ENCODE assay signal across 8 cellular contexts in genomic region chr9:112925058-112925641, GRCh38. TPM values are rescaled to one million over a fixed set of nuclear protein-coding genes. Genes with fewer than 3 reads are reported as not detected.
A peak's percentile ranks its signal among the peaks of the same experiment; 100 is the strongest.
DNase-seq lines count a peak whose midpoint lies in the region; ATAC-seq, FAIRE-seq and TF ChIP-seq lines count a peak whose summit lies in the region.

No MANE protein-coding gene starts in this region.

- no peaks in the 10 kb centered on the region for H3K36me3 ChIP-seq in fibroblast of lung (ENCODE audit: control insufficient read depth, insufficient read depth, low read length)
- H3K36me3 ChIP-seq in right atrium auricular region, result no peaks in the 10 kb centered on the region

- H3K4me3 ChIP-seq in fibroblast of lung (replicated peaks in 1 of 4; ENCODE audit: control extremely low read depth in 1 of 4, insufficient read depth in 1 of 4, low read depth in 3 of 4, low read length in 4 of 4) (no peak overlapping the region), right atrium auricular region (no peak overlapping the region)

- H3K27ac ChIP-seq in fibroblast of lung (ENCODE audit: insufficient read depth, low read length) (no peak overlapping the region), right atrium auricular region (no peak overlapping the region)

- no peak for ATAC-seq in GM19467 (IDR thresholded peaks at IDR 0.05; ENCODE audit: unreplicated experiment)

- H4K20me1 ChIP-seq in fibroblast of lung (ENCODE audit: control insufficient read depth, extremely low read depth, insufficient read depth, low read length), result no peaks in the 10 kb centered on the region

- H3K4me1 ChIP-seq in fibroblast of lung (ENCODE audit: control insufficient read depth, extremely low read depth, insufficient read depth, low read length), result no peaks in the 10 kb centered on the region
- no peaks in the 10 kb centered on the region for H3K4me1 ChIP-seq in right atrium auricular region

- no peaks in the 10 kb centered on the region for H3K79me2 ChIP-seq in fibroblast of lung (ENCODE audit: control insufficient read depth, insufficient read depth, low read length)

- FAIRE-seq in RCC 7860 (lab: Jason Lieb, UNC), result no peak

- no peak overlapping the region for H3K4me2 ChIP-seq in fibroblast of lung (ENCODE audit: extremely low read depth, insufficient read depth, low read length)

- no peak overlapping the region for H3K9ac ChIP-seq in fibroblast of lung (ENCODE audit: insufficient read depth, low read length)

- DNase-seq in DMS79 (lab: John Stamatoyannopoulos, UW) (peak; percentile 22), HuH-7 (ENCODE audit: low spot score) (peak; percentile 43), RCC 7860 (ENCODE audit: low spot score) (peak; percentile 21), fibroblast of lung (ENCODE audit: low read depth in 2 of 2) (peak; percentile 13 to 44), NCI-H187 treated with DMSO at 0.1 percent for 48 hours (lab: John Stamatoyannopoulos, UW) (no peak), right atrium auricular region (ENCODE audit: low spot score) (no peak)
- DNase-seq in stimulated activated CD8-positive, alpha-beta memory T cell treated with anti-CD3 and anti-CD28 coated beads, Interleukin-4, amount 100 ng/mL, for 48 hours, result peak; percentile 27

- H3K9me3 ChIP-seq in fibroblast of lung (ENCODE audit: control insufficient read depth, insufficient read depth, low read depth, low read length), result no peaks in the 10 kb centered on the region
- no peaks in the 10 kb centered on the region for H3K9me3 ChIP-seq in right atrium auricular region

- H3K27me3 ChIP-seq in fibroblast of lung (ENCODE audit: control insufficient read depth, insufficient read depth, low read length), result no peaks in the 10 kb centered on the region
- H3K27me3 ChIP-seq in right atrium auricular region, result no peaks in the 10 kb centered on the region

- TF ChIP-seq CTCF in fibroblast of lung (conservative IDR thresholded peaks at IDR 0.05 in 1 of 2, IDR thresholded peaks at IDR 0.05 in 1 of 2; ENCODE audit: low read depth in 1 of 2, low read length in 2 of 2), result peak; percentile 26 to 30
- TF ChIP-seq CTCF in right atrium auricular region (IDR thresholded peaks at IDR 0.05), result peak in 1 of 2 donors; percentile 59

- no peak overlapping the region for H2AFZ ChIP-seq in fibroblast of lung (ENCODE audit: low read length)

RNA-seq across cellular contexts. Expression of gene SLC46A2, which starts 34.5 kb away (rescaled TPM):
- not detected in 2 replicates for total RNA-seq in fibroblast of lung
- not detected in 2 replicates for polyA plus RNA-seq in fibroblast of lung
- polyA plus RNA-seq in fibroblast of lung (2012), result not detected in 2 replicates
- polyA minus RNA-seq in fibroblast of lung (ENCODE audit: low replicate concordance), result not detected in 2 replicates
- under 1 TPM in 1 of 2 donors, not detected in 1; 0.43 TPM for total RNA-seq in right atrium auricular region

Comparison
In these comparisons a context has a peak if more than half of its experiments do, and no peak if none do; other contexts are left out.
1. DNase-seq: peak in DMS79 (single experiment), HuH-7 (single experiment), RCC 7860 (single experiment), fibroblast of lung (2 of 2) and stimulated activated CD8-positive, alpha-beta memory T cell treated with anti-CD3 and anti-CD28 coated beads, Interleukin-4, amount 100 ng/mL, for 48 hours (single experiment); none in NCI-H187 treated with DMSO at 0.1 percent for 48 hours (single experiment) and right atrium auricular region (single experiment).